Comparison of ENCODE assay signal across 13 cellular contexts in the genomic region with DNA sequence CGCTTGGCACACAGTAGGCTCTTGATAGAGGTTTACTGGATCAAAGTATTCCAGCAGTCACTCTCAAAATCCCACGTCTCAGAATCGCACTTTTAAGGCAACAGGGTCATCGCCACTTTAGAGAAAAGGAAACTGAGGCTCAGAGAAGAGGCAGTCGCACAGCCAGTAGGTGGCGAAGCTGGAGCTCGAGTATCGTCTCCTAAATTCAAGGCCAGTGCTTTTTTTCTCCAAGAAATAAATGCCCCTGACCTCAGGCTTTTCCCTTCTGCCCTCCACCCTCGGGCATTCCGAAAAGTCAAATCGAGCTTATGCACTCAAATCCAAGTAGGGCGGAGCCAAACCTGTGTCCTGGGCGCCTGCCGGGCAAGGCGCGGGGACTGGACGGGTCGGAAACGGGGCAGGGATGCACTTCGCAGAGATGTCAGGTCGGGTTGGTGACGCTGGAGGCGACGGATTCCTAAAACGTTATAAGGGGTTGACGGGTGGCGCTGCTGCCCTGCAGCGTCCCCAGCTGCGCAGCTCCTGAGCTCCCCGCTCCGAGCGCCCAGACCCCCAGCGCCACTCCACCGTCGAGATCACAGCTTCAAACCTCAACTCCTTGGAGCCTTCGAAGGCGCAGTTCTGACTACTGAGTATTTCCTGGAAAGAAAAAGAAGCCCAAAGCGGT. TPM values are rescaled to one million over a fixed set of nuclear protein-coding genes. Genes with fewer than 3 reads are reported as not detected.
DNase-seq lines count a peak whose midpoint lies in the region; ATAC-seq and TF ChIP-seq lines count a peak whose summit lies in the region.
"Had no signal": no experiment of that assay in that cellular context is flagged by ENCODE, and none has a peak within 500 bp of the region (broad histone marks: within the 10 kb centered on the region; RNA-seq: fewer than 3 reads in every experiment).

No MANE protein-coding gene starts in this region.

- H3K4me1 Mint-ChIP-seq in type B pancreatic cell (ENCODE audit: unreplicated experiment), result peaks cover 18% of the 10 kb centered on the region

- no peak overlapping the region for H2AFZ ChIP-seq in hepatocyte

- intact Hi-C loops in left ventricle myocardium superior (cut with micrococcal nuclease), result no loop called here

- no peak for ATAC-seq in left ventricle myocardium superior
- no peak for ATAC-seq in HG03457 (IDR thresholded peaks at IDR 0.05; ENCODE audit: unreplicated experiment)
- ATAC-seq: K562 had no signal

- H3K4me1 ChIP-seq in cardiac muscle cell (ENCODE audit: low read depth) (peaks cover 10% of the 10 kb centered on the region), hepatocyte (ENCODE audit: insufficient read depth) (peaks cover 27% of the 10 kb centered on the region)
- H3K4me1 ChIP-seq: SJSA1 had no signal

- H3K9ac ChIP-seq in SK-N-MC (ENCODE audit: insufficient read length), result no peak overlapping the region

- no peaks in the 10 kb centered on the region for H3K9me2 ChIP-seq in hepatocyte (replicated peaks; ENCODE audit: insufficient read depth)

- H3K79me2 ChIP-seq in hepatocyte, result no peaks in the 10 kb centered on the region

- H4K20me1 ChIP-seq in hepatocyte (ENCODE audit: insufficient read depth, poor library complexity, severe bottlenecking), result no peaks in the 10 kb centered on the region

- H3K9me3 ChIP-seq in cardiac muscle cell (ENCODE audit: low read depth) (no peaks in the 10 kb centered on the region), SK-N-MC (ENCODE audit: low read depth, low read length) (no peaks in the 10 kb centered on the region), hepatocyte (ENCODE audit: low read depth) (no peaks in the 10 kb centered on the region)
- H3K9me3 ChIP-seq: SJSA1 had no signal

- H3K36me3 ChIP-seq in cardiac muscle cell (no peaks in the 10 kb centered on the region), SK-N-MC (ENCODE audit: insufficient read depth, low read length) (no peaks in the 10 kb centered on the region), hepatocyte (replicated peaks; ENCODE audit: insufficient read depth, low read depth) (no peaks in the 10 kb centered on the region)
- H3K36me3 ChIP-seq: SJSA1 had no signal

- peaks cover 100% of the 10 kb centered on the region for H3K27me3 ChIP-seq in cardiac muscle cell
- H3K27me3 ChIP-seq in hepatocyte, result peaks cover 97% of the 10 kb centered on the region

- DNase-seq in cardiac muscle cell (ENCODE audit: low read depth in 1 of 2, low spot score in 1 of 2) (no peak), left ventricle myocardium superior (no peak), SK-N-MC (ENCODE audit: low read depth, low spot score) (no peak), hepatocyte (ENCODE audit: low spot score) (no peak), type B pancreatic cell (ENCODE audit: extremely low spot score, unreplicated experiment) (no peak), KG1 (lab: John Stamatoyannopoulos, UW) (no peak), coronary artery (ENCODE audit: low spot score) (no peak)
- DNase-seq: central memory CD4-positive, alpha-beta T cell; NCI-H446 treated with DMSO at 0.1 percent for 48 hours had no signal

- 2% methylated on average over 37 of the region's 38 CpGs for WGBS in hepatocyte (ENCODE audit: low lambda C conversion rate, missing lambda C conversion rate)

- no peak overlapping the region for H3K4me3 ChIP-seq in cardiac muscle cell
- H3K4me3 ChIP-seq in SK-N-MC, result peak overlapping the region; percentile 60
- H3K4me3 ChIP-seq in hepatocyte, result no peak overlapping the region
- no peak overlapping the region for H3K4me3 ChIP-seq in coronary artery
- H3K4me3 ChIP-seq: K562, SJSA1 had no signal

- no peaks in the 10 kb centered on the region for H3K36me3 Mint-ChIP-seq in type B pancreatic cell

- no peaks in the 10 kb centered on the region for H3K9me3 Mint-ChIP-seq in type B pancreatic cell

- peak overlapping the region; percentile 82 for H3K4me2 ChIP-seq in hepatocyte

- peak; percentile 38 for TF ChIP-seq CTCF in cardiac muscle cell (IDR thresholded peaks at IDR 0.05; ENCODE audit: low read depth, low read length)
- TF ChIP-seq CTCF in hepatocyte (IDR thresholded peaks at IDR 0.05; ENCODE audit: poor library complexity), result peak; percentile 31
- TF ChIP-seq CTCF in type B pancreatic cell (conservative IDR thresholded peaks at IDR 0.05), result peak; percentile 58
- no peak for TF ChIP-seq CTCF in coronary artery (IDR thresholded peaks at IDR 0.05)

- H3K27ac Mint-ChIP-seq in type B pancreatic cell, result no peak overlapping the region

- no peak overlapping the region for H3K27ac ChIP-seq in cardiac muscle cell
- H3K27ac ChIP-seq in SK-N-MC, result no peak overlapping the region
- no peak overlapping the region for H3K27ac ChIP-seq in hepatocyte
- no peak overlapping the region for H3K27ac ChIP-seq in coronary artery
- H3K27ac ChIP-seq: SJSA1 had no signal

- H3K27me3 Mint-ChIP-seq in type B pancreatic cell, result peaks cover 100% of the 10 kb centered on the region

- H3K4me3 Mint-ChIP-seq in type B pancreatic cell, result peak overlapping the region; percentile 83

RNA-seq across cellular contexts. Expression of gene FOXB2, which starts 4.7 kb away (rescaled TPM):
- total RNA-seq in cardiac muscle cell, result not detected in 2 replicates
- polyA plus RNA-seq in cardiac muscle cell, result not detected in 2 replicates
- total RNA-seq in left ventricle myocardium superior, result not detected
- not detected in 2 replicates for total RNA-seq in hepatocyte
- polyA plus RNA-seq in hepatocyte, result not detected in 2 replicates
- 0.24 TPM in 1 of 2 replicates, not detected in the other for total RNA-seq in type B pancreatic cell (ENCODE audit: low replicate concordance)
- total RNA-seq: K562, SJSA1, skeletal muscle tissue had no signal
- polyA plus RNA-seq: K562 had no signal
